In the genomic region with DNA sequence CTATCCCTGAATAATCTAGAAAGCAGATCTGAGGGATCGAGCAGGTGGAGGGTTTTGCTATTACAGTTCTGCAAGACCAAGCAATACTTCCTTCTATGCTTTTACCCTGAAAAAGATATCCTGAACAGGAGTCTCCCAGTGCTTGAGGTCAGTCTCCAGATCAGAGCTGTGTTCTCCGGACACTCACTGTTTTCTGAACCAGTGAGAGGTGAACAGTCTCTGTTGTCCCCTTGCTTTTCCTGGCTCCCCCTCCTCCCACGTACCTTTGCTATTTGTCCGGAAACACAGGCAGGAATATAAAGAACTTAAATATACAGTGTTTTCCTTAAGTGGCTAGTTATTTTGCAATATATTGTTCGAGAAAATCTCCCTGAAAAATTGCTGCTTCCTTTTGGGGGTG, we compare ENCODE assay signal across 1 cellular context.
TF ChIP-seq lines count a peak whose summit lies in the region.

No MANE protein-coding gene starts in this region.

TF ChIP-seq in WTC11, 78 proteins besides CTCF, POLR2A, EP300 and RAD21 (continued from another document):
- no peak for TF ChIP-seq ARID4B (CRISPR knock-in tag; IDR thresholded peaks at IDR 0.05; ENCODE audit: borderline replicate concordance)
TF ChIP-seq in WTC11: peak in this region for 0.
